9 cellular contexts compared by ENCODE assay signal in the genomic region with DNA sequence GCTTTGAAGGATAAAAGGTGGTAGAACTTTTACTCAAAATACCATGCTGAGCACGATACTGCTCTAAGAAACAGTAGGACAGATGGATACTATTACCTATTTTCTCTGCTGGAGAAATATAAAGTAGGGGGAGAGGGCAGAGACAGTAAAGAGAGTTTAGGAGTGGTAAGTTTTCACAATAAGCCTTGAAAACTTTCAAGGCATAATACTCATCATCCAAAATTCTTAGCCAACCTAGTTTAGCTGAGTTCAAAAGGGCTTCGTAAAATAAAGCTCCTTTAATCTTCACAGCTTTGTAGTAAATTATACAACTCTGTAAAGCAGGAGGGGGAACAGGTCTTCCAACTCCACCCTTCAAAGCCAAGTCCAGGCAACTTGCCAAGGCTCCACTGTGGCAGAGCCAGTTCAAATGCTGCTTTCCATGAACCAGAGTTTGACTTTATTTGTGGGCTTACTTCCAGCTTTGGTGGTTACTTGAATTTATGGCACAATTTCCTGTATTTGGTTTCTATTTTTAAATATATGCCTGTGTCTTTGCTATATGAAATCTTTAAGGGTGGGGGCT. TPM values are rescaled to one million over a fixed set of nuclear protein-coding genes. Genes with fewer than 3 reads are reported as not detected.
A peak's percentile ranks its signal among the peaks of the same experiment; 100 is the strongest.
DNase-seq lines count a peak whose midpoint lies in the region; ATAC-seq and TF ChIP-seq lines count a peak whose summit lies in the region.
"Had no signal": no experiment of that assay in that cellular context is flagged by ENCODE, and none has a peak within 500 bp of the region (broad histone marks: within the 10 kb centered on the region; RNA-seq: fewer than 3 reads in every experiment).

No MANE protein-coding gene starts in this region.

- no peaks in the 10 kb centered on the region for H3K79me2 ChIP-seq in OCI-LY7 (ENCODE audit: insufficient read depth, low read depth, low read length)

- H3K27ac ChIP-seq in body of pancreas: peak overlapping the region in 2 of 4 donors; percentile 33 to 54
- H3K27ac ChIP-seq in OCI-LY7 (ENCODE audit: low read depth, low read length, poor library complexity, severe bottlenecking): no peak overlapping the region

- no peaks in the 10 kb centered on the region for H3K27me3 ChIP-seq in body of pancreas

- no peak for TF ChIP-seq CTCF in AG09319 (IDR thresholded peaks at IDR 0.05; ENCODE audit: low read depth, low read length)
- TF ChIP-seq CTCF in body of pancreas (IDR thresholded peaks at IDR 0.05): no peak
- no peak for TF ChIP-seq CTCF in OCI-LY7 (conservative IDR thresholded peaks at IDR 0.05; ENCODE audit: low read length)

- no TSS peak for BruUV-seq in OCI-LY7 (replicated peaks; lab: Mats Ljungman, UMichigan)

- H3K9me3 ChIP-seq in body of pancreas: no peaks in the 10 kb centered on the region
- no peaks in the 10 kb centered on the region for H3K9me3 ChIP-seq in OCI-LY7 (ENCODE audit: low read length)

- peak; percentile 81 for ATAC-seq in body of pancreas
- no peak for ATAC-seq in HG02588 (IDR thresholded peaks at IDR 0.05; ENCODE audit: unreplicated experiment)

- CTCF ChIA-PET in OCI-LY7 (lab: Charles Lee; ENCODE audit: unreplicated experiment): no interaction called here

- H3K36me3 ChIP-seq in body of pancreas (replicated peaks in 1 of 2; ENCODE audit: insufficient read depth in 1 of 2, low read depth in 2 of 2) (peaks cover 3 to 46% of the 10 kb centered on the region in 2 donors), OCI-LY7 (ENCODE audit: insufficient read depth, low read length) (peaks cover 100% of the 10 kb centered on the region)

- POLR2A ChIA-PET in OCI-LY7 (lab: Charles Lee): interaction anchor here (1.0 kb wide), 1 partner anchor 18 kb away, joined by 3 read pairs; no protein-coding TSS in a partner anchor

- no peak overlapping the region for H2AFZ ChIP-seq in OCI-LY7 (ENCODE audit: low read length)

- DNase-seq in AG09319 (ENCODE audit: extremely low read depth, low read depth) (peak; percentile 58), body of pancreas (peak; percentile 83 to 93 (median 89)), lung microvascular endothelial cell (ENCODE audit: low read depth in 2 of 2) (peak; percentile 60 to 80), retina (no peak), OCI-LY7 (ENCODE audit: low spot score) (no peak), SKM-1 (lab: John Stamatoyannopoulos, UW; ENCODE audit: unreplicated experiment) (no peak)
- peak; percentile 90 for DNase-seq in Jurkat, Clone E6-1 (ENCODE audit: low read depth, low spot score)
- DNase-seq: activated gamma-delta T cell treated with Interleukin-2 at 50 U/mL for 16 hours had no signal

- H3K4me3 ChIP-seq in Jurkat, Clone E6-1 (ENCODE audit: low read length): peak overlapping the region; percentile 33
- H3K4me3 ChIP-seq in body of pancreas (no peak overlapping the region), OCI-LY7 (ENCODE audit: low read depth, low read length, poor library complexity, severe bottlenecking) (no peak overlapping the region)

- intact Hi-C loops in body of pancreas (cut with DNase I): no loop called here
- intact Hi-C loops in OCI-LY7 (cut with micrococcal nuclease; ENCODE audit: unreplicated experiment): no loop called here

- no peak for TF ChIP-seq POLR2A in body of pancreas (IDR thresholded peaks at IDR 0.05)

- no peak overlapping the region for H3K4me2 ChIP-seq in OCI-LY7 (ENCODE audit: low read length)

- H3K4me1 ChIP-seq in body of pancreas (peaks cover 32% of the 10 kb centered on the region), OCI-LY7 (ENCODE audit: insufficient read depth, low read length, poor library complexity, severe bottlenecking) (no peaks in the 10 kb centered on the region)

- WGBS in body of pancreas, 2 donors: 22 to 37% methylated on average over 2 of the region's 2 CpGs

- no peaks in the 10 kb centered on the region for H4K20me1 ChIP-seq in OCI-LY7 (ENCODE audit: insufficient read depth, low read length)

- no peaks in the 10 kb centered on the region for H3K9me2 ChIP-seq in OCI-LY7 (ENCODE audit: insufficient read depth, low read length)

RNA-seq across cellular contexts. Expression of gene TEX38, which starts 15.5 kb away (rescaled TPM):
- not detected for polyA plus RNA-seq in Jurkat, Clone E6-1 (2012; ENCODE audit: insufficient read depth, insufficient read length)
- total RNA-seq in body of pancreas: not detected
- under 0.01 TPM in 1 of 2 replicates, not detected in the other for total RNA-seq in lung microvascular endothelial cell
- not detected in 2 replicates for total RNA-seq in OCI-LY7 (2014; rRNA removed; shearing (Covaris generic))
- total RNA-seq in OCI-LY7 (2022): not detected in 2 replicates

RNA-seq across cellular contexts. Expression of gene ATPAF1, which starts 19.0 kb away (rescaled TPM):
- polyA plus RNA-seq in Jurkat, Clone E6-1 (2012; ENCODE audit: insufficient read depth, insufficient read length): 65.4 TPM
- total RNA-seq in body of pancreas (10 to 100 TPM; 22.8 to 33.0 TPM), lung microvascular endothelial cell (19.8 and 22.2 TPM in 2 replicates), OCI-LY7 (2022) (32.3 and 33.3 TPM in 2 replicates)
- 37.1 and 38.3 TPM in 2 replicates for total RNA-seq in OCI-LY7 (2014; rRNA removed; shearing (Covaris generic))

RNA-seq across cellular contexts. Expression of gene EFCAB14, which starts 31.7 kb away (rescaled TPM):
- polyA plus RNA-seq in Jurkat, Clone E6-1 (2012; ENCODE audit: insufficient read depth, insufficient read length): 36.3 TPM
- total RNA-seq in body of pancreas (10 to 100 TPM; 36.9 to 40.7 TPM), lung microvascular endothelial cell (44.7 and 65.7 TPM in 2 replicates), OCI-LY7 (2022) (38.3 and 38.8 TPM in 2 replicates)
- 24.8 and 29.9 TPM in 2 replicates for total RNA-seq in OCI-LY7 (2014; rRNA removed; shearing (Covaris generic))

Comparison
In these comparisons a context has a peak if more than half of its experiments do, and no peak if none do; other contexts are left out.
1. DNase-seq: peak in AG09319 (single experiment), Jurkat, Clone E6-1 (single experiment), body of pancreas (4 of 4) and lung microvascular endothelial cell (2 of 2); none in retina (single experiment), OCI-LY7 (single experiment) and SKM-1 (single experiment).